1 cellular context compared by ENCODE assay signal in the genomic region with DNA sequence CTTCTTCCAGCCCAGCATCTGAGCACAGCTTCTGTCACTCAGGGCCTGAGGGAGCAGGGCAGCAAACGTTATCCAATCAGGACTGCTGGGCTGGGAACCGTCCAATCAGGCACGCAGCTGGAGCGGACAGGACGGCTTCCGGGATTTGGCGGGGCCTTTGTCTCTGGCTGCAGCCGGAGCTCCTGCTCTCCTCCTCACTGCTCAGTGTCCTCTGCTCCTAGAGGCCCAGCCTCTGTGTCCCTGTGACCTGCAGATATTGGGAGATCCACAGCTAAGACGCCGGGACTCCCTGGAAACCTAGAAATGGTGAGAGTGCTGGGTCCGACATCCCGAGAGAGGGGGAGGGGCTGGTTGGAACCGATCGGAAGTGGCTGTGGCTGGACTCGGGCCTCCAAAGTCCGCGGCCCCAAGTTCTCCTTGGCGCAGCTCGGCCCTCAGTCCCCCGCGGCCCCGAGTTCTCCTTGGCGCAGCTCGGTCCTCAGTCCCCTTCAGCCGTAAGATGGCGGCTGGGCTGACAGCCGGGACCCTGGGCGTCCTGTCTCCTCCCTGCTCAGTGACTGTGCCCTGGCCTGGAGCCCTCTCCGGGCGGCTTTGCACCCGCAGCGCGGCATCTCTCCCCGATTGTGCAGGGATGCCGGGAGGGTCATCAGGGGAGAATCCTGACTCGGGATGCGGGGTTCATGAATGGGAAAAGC.
TF ChIP-seq lines count a peak whose summit lies in the region.

A gene (plus strand): TSS at position 154 of the 695 bp plus-strand sequence. CDS start 150 bp downstream, at position 304.

TF ChIP-seq in A549, 52 proteins besides CTCF, POLR2A, EP300 and RAD21 (continued from another document):
- TF ChIP-seq, protein P1, sequence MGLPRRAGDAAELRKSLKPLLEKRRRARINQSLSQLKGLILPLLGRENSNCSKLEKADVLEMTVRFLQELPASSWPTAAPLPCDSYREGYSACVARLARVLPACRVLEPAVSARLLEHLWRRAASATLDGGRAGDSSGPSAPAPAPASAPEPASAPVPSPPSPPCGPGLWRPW (IDR thresholded peaks at IDR 0.05): no peak
- TF ChIP-seq FOSB (CRISPR knock-in tag; IDR thresholded peaks at IDR 0.05) (no peak), CHD4 (IDR thresholded peaks at IDR 0.05; ENCODE audit: borderline replicate concordance) (no peak), JUN (IDR thresholded peaks at IDR 0.05) (0 out of 5 replicates have a peak, but pooled peaks of 1 of the 2 experiments have one; percentile 50), FOSL2 (IDR thresholded peaks at IDR 0.05) (no peak), FOSL2 (CRISPR knock-in tag; IDR thresholded peaks at IDR 0.05) (no peak)
- TF ChIP-seq, protein P2, sequence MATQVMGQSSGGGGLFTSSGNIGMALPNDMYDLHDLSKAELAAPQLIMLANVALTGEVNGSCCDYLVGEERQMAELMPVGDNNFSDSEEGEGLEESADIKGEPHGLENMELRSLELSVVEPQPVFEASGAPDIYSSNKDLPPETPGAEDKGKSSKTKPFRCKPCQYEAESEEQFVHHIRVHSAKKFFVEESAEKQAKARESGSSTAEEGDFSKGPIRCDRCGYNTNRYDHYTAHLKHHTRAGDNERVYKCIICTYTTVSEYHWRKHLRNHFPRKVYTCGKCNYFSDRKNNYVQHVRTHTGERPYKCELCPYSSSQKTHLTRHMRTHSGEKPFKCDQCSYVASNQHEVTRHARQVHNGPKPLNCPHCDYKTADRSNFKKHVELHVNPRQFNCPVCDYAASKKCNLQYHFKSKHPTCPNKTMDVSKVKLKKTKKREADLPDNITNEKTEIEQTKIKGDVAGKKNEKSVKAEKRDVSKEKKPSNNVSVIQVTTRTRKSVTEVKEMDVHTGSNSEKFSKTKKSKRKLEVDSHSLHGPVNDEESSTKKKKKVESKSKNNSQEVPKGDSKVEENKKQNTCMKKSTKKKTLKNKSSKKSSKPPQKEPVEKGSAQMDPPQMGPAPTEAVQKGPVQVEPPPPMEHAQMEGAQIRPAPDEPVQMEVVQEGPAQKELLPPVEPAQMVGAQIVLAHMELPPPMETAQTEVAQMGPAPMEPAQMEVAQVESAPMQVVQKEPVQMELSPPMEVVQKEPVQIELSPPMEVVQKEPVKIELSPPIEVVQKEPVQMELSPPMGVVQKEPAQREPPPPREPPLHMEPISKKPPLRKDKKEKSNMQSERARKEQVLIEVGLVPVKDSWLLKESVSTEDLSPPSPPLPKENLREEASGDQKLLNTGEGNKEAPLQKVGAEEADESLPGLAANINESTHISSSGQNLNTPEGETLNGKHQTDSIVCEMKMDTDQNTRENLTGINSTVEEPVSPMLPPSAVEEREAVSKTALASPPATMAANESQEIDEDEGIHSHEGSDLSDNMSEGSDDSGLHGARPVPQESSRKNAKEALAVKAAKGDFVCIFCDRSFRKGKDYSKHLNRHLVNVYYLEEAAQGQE (IDR thresholded peaks at IDR 0.05): no peak
- TF ChIP-seq, protein P3, sequence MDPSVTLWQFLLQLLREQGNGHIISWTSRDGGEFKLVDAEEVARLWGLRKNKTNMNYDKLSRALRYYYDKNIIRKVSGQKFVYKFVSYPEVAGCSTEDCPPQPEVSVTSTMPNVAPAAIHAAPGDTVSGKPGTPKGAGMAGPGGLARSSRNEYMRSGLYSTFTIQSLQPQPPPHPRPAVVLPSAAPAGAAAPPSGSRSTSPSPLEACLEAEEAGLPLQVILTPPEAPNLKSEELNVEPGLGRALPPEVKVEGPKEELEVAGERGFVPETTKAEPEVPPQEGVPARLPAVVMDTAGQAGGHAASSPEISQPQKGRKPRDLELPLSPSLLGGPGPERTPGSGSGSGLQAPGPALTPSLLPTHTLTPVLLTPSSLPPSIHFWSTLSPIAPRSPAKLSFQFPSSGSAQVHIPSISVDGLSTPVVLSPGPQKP (IDR thresholded peaks at IDR 0.05; ENCODE audit: low read depth, low read length): no peak
- TF ChIP-seq, protein P4, sequence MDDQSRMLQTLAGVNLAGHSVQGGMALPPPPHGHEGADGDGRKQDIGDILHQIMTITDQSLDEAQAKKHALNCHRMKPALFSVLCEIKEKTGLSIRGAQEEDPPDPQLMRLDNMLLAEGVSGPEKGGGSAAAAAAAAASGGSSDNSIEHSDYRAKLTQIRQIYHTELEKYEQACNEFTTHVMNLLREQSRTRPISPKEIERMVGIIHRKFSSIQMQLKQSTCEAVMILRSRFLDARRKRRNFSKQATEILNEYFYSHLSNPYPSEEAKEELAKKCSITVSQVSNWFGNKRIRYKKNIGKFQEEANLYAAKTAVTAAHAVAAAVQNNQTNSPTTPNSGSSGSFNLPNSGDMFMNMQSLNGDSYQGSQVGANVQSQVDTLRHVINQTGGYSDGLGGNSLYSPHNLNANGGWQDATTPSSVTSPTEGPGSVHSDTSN (IDR thresholded peaks at IDR 0.05): 0 out of 2 replicates have a peak, but pooled peaks have one; percentile 35
- TF ChIP-seq, protein P5, sequence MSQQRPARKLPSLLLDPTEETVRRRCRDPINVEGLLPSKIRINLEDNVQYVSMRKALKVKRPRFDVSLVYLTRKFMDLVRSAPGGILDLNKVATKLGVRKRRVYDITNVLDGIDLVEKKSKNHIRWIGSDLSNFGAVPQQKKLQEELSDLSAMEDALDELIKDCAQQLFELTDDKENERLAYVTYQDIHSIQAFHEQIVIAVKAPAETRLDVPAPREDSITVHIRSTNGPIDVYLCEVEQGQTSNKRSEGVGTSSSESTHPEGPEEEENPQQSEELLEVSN (IDR thresholded peaks at IDR 0.05; ENCODE audit: borderline replicate concordance, low read depth): no peak
- TF ChIP-seq, protein P6, sequence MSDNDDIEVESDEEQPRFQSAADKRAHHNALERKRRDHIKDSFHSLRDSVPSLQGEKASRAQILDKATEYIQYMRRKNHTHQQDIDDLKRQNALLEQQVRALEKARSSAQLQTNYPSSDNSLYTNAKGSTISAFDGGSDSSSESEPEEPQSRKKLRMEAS (IDR thresholded peaks at IDR 0.05): peak; percentile 45; the same call in 1 of the 2 replicates
TF ChIP-seq in A549: peak in this region for 6.
